In genomic region chr10:93601774-93602162, GRCh38 we compare ENCODE assay signal across 2 cellular contexts.
TF ChIP-seq lines count a peak whose summit lies in the region.

No MANE protein-coding gene starts in this region.

TF ChIP-seq in SK-N-SH, 30 proteins besides CTCF, POLR2A, EP300 and RAD21 (continued from another document):
- TF ChIP-seq USF2 (IDR thresholded peaks at IDR 0.05; ENCODE audit: borderline replicate concordance, low read depth, low read length) (no peak), SIN3A (IDR thresholded peaks at IDR 0.05; ENCODE audit: borderline replicate concordance, low read depth, low read length) (no peak), REST (IDR thresholded peaks at IDR 0.05; ENCODE audit: low read depth, low read length) (no peak), PBX3 (IDR thresholded peaks at IDR 0.05) (no peak), CHD2 (IDR thresholded peaks at IDR 0.05; ENCODE audit: low read length, partially characterized antibody) (no peak), JUND (IDR thresholded peaks at IDR 0.05) (no peak), MEF2A (IDR thresholded peaks at IDR 0.05; ENCODE audit: borderline replicate concordance, low read depth) (no peak), USF1 (IDR thresholded peaks at IDR 0.05; ENCODE audit: borderline replicate concordance, low read depth) (no peak), NFIC (IDR thresholded peaks at IDR 0.05; ENCODE audit: borderline replicate concordance) (no peak), ELF1 (IDR thresholded peaks at IDR 0.05) (no peak), TAF1 (IDR thresholded peaks at IDR 0.05; ENCODE audit: borderline replicate concordance, low read depth, low read length) (no peak), TCF12 (IDR thresholded peaks at IDR 0.05) (no peak), RXRA (IDR thresholded peaks at IDR 0.05; ENCODE audit: borderline replicate concordance, low read depth) (no peak), ZBTB33 (IDR thresholded peaks at IDR 0.05; ENCODE audit: borderline replicate concordance, low read depth) (no peak), FOSL2 (IDR thresholded peaks at IDR 0.05; ENCODE audit: borderline replicate concordance, low read depth) (no peak), POLR2AphosphoS5 (IDR thresholded peaks at IDR 0.05; ENCODE audit: low read depth, low read length) (no peak), MXI1 (IDR thresholded peaks at IDR 0.05; ENCODE audit: low read depth, low read length) (no peak), YY1 (IDR thresholded peaks at IDR 0.05; ENCODE audit: low read depth) (no peak)

TF ChIP-seq in SK-N-SH treated with all-trans-retinoic acid at 6 μM for 48 hours, 23 proteins besides CTCF, POLR2A, EP300 and RAD21 (continued from another document):
- TF ChIP-seq POU6F1 (CRISPR knock-in tag; IDR thresholded peaks at IDR 0.05; ENCODE audit: borderline replicate concordance, low read depth) (no peak), BACH2 (CRISPR knock-in tag; IDR thresholded peaks at IDR 0.05; ENCODE audit: borderline replicate concordance) (no peak), OSR1 (CRISPR knock-in tag; IDR thresholded peaks at IDR 0.05) (no peak), ZNF8 (CRISPR knock-in tag; IDR thresholded peaks at IDR 0.05) (no peak), CREB5 (CRISPR knock-in tag; IDR thresholded peaks at IDR 0.05; ENCODE audit: low read depth) (no peak), GLIS3 (CRISPR knock-in tag; IDR thresholded peaks at IDR 0.05) (no peak), CSDC2 (CRISPR knock-in tag; IDR thresholded peaks at IDR 0.05) (no peak)
